Comparison of ENCODE assay signal across 20 cellular contexts in the genomic region with DNA sequence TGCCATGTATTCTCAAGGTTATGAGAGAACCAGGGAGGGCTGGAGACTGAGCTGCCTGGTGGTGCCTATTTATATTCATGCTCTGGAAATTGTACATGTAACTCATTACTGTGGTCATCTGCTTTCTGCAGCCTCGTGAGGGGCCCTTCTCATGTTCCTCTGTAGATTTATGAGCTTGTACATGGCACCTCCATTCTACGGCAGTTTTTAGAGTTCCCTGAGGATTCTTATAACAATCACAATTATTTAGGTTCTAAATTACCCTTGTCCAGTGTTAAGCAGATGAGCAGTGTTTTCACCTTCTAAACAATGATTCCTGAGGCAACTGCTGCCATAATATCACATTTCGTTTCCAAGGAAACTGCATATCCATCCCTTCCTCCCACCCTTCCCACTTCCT.
"Had no signal": no experiment of that assay in that cellular context is flagged by ENCODE, and none has a peak within 500 bp of the region (broad histone marks: within the 10 kb centered on the region; RNA-seq: fewer than 3 reads in every experiment).

No MANE protein-coding gene starts in this region.

- H3K27me3 Mint-ChIP-seq: activated CD8-positive, alpha-beta T cell treated with anti-CD3 and anti-CD28 coated beads for 36 hours; activated naive CD4-positive, alpha-beta T cell treated with anti-CD3 and anti-CD28 coated beads, Interleukin-2, amount 10 ng/mL, durations not matched to agents 7 days and 5 days; activated naive CD8-positive, alpha-beta T cell treated with anti-CD3 and anti-CD28 coated beads for 36 hours had no signal

- H3K4me3 Mint-ChIP-seq: activated CD8-positive, alpha-beta T cell treated with anti-CD3 and anti-CD28 coated beads for 36 hours; activated naive CD4-positive, alpha-beta T cell treated with anti-CD3 and anti-CD28 coated beads, Interleukin-2, amount 10 ng/mL, durations not matched to agents 7 days and 5 days; activated naive CD8-positive, alpha-beta T cell treated with anti-CD3 and anti-CD28 coated beads for 36 hours; activated T-cell treated with anti-CD3 and anti-CD28 coated beads, Interleukin-2, amount 50 U/mL, for 72 hours; T-helper 1 cell treated with Interleukin-12 subunit alpha and Interleukin-12 subunit beta and Interleukin-4 antibody, amounts not matched to agents 30 μg/mL and 1 μg/mL, for 36 hours had no signal

- H3K9me3 Mint-ChIP-seq: activated CD8-positive, alpha-beta T cell treated with anti-CD3 and anti-CD28 coated beads for 36 hours; activated naive CD4-positive, alpha-beta T cell treated with anti-CD3 and anti-CD28 coated beads, Interleukin-2, amount 10 ng/mL, durations not matched to agents 7 days and 5 days; activated naive CD8-positive, alpha-beta T cell treated with anti-CD3 and anti-CD28 coated beads for 36 hours; activated T-cell treated with anti-CD3 and anti-CD28 coated beads, Interleukin-2, amount 50 U/mL, for 72 hours; activated T-helper 2 cell treated with anti-CD3 and anti-CD28 coated beads, Interferon-gamma antibody, Interleukin-2, Interleukin-4, amounts not matched to agents 10 μg/mL and 5 μg/mL and 100 μg/mL, durations not matched to agents 14 hours and 24 hours and 36 hours; T-helper 1 cell treated with Interleukin-12 subunit alpha and Interleukin-12 subunit beta and Interleukin-4 antibody, amounts not matched to agents 30 μg/mL and 1 μg/mL, for 36 hours had no signal

- H3K27ac Mint-ChIP-seq: activated CD8-positive, alpha-beta T cell treated with anti-CD3 and anti-CD28 coated beads for 36 hours; activated naive CD4-positive, alpha-beta T cell treated with anti-CD3 and anti-CD28 coated beads, Interleukin-2, amount 10 ng/mL, durations not matched to agents 7 days and 5 days; activated naive CD8-positive, alpha-beta T cell treated with anti-CD3 and anti-CD28 coated beads for 36 hours; activated T-cell treated with anti-CD3 and anti-CD28 coated beads, Interleukin-2, amount 50 U/mL, for 72 hours; activated T-helper 2 cell treated with anti-CD3 and anti-CD28 coated beads, Interferon-gamma antibody, Interleukin-2, Interleukin-4, amounts not matched to agents 10 μg/mL and 5 μg/mL and 100 μg/mL, durations not matched to agents 14 hours and 24 hours and 36 hours; T-helper 1 cell treated with Interleukin-12 subunit alpha and Interleukin-12 subunit beta and Interleukin-4 antibody, amounts not matched to agents 30 μg/mL and 1 μg/mL, for 36 hours had no signal

- H3K4me1 Mint-ChIP-seq: activated naive CD4-positive, alpha-beta T cell treated with anti-CD3 and anti-CD28 coated beads, Interleukin-2, amount 10 ng/mL, durations not matched to agents 7 days and 5 days; activated naive CD8-positive, alpha-beta T cell treated with anti-CD3 and anti-CD28 coated beads for 36 hours had no signal

- DNase-seq: activated CD4-positive, alpha-beta T cell treated with anti-CD3 and anti-CD28 coated beads for 4 hours; activated CD8-positive, alpha-beta memory T cell treated with anti-CD3 and anti-CD28 coated beads, Interleukin-2, amount 50 U/mL, for 4 hours; activated CD8-positive, alpha-beta T cell treated with anti-CD3 and anti-CD28 coated beads for 36 hours; activated gamma-delta T cell treated with Interleukin-2 at 50 U/mL for 16 hours; activated naive CD4-positive, alpha-beta T cell treated with anti-CD3 and anti-CD28 coated beads, Interleukin-2, amount 10 ng/mL, durations not matched to agents 7 days and 5 days; activated naive CD8-positive, alpha-beta T cell treated with anti-CD3 and anti-CD28 coated beads for 36 hours; activated T-cell treated with anti-CD3 and anti-CD28 coated beads, Interleukin-2, amount 50 U/mL, for 72 hours; brain microvascular endothelial cell; IMR-90; KBM-7; NCI-H1048; NCI-H1694; NCI-H2029; NCI-H2107; NCI-H345; NCI-H510A; NCI-H526 treated with DMSO at 0.1 percent for 48 hours; RPMI8226 had no signal

- H3K36me3 Mint-ChIP-seq: activated naive CD4-positive, alpha-beta T cell treated with anti-CD3 and anti-CD28 coated beads, Interleukin-2, amount 10 ng/mL, durations not matched to agents 7 days and 5 days had no signal
